16 cellular contexts compared by ENCODE assay signal in genomic region chr7:23341846-23342598, GRCh38.
"Had no signal": no experiment of that assay in that cellular context is flagged by ENCODE, and none has a peak within 500 bp of the region (broad histone marks: within the 10 kb centered on the region; RNA-seq: fewer than 3 reads in every experiment).

No MANE protein-coding gene starts in this region.

- H3K4me3 Mint-ChIP-seq: activated naive CD4-positive, alpha-beta T cell treated with anti-CD3 and anti-CD28 coated beads, Interleukin-2, amount 10 ng/mL, durations not matched to agents 7 days and 5 days; stimulated activated naive CD8-positive, alpha-beta T cell treated with anti-CD3 and anti-CD28 coated beads, Interleukin-15, Interleukin-2, amounts not matched to agents 100 ng/mL and 50 ng/mL, for 24 hours; T-helper 17 cell had no signal

- H3K36me3 ChIP-seq: adrenal gland, gastrocnemius medialis, heart right ventricle, left lung, upper lobe of right lung had no signal

- H3K36me3 Mint-ChIP-seq: activated naive CD4-positive, alpha-beta T cell treated with anti-CD3 and anti-CD28 coated beads, Interleukin-2, amount 10 ng/mL, durations not matched to agents 7 days and 5 days had no signal

- H3K9me3 Mint-ChIP-seq: activated naive CD4-positive, alpha-beta T cell treated with anti-CD3 and anti-CD28 coated beads, Interleukin-2, amount 10 ng/mL, durations not matched to agents 7 days and 5 days; activated T-helper 2 cell treated with anti-CD3 and anti-CD28 coated beads, Interferon-gamma antibody, Interleukin-2, Interleukin-4, amounts not matched to agents 10 μg/mL and 5 μg/mL and 100 μg/mL, durations not matched to agents 14 hours and 24 hours and 36 hours; stimulated activated naive CD8-positive, alpha-beta T cell treated with anti-CD3 and anti-CD28 coated beads, Interleukin-15, Interleukin-2, amounts not matched to agents 100 ng/mL and 50 ng/mL, for 24 hours had no signal

- H3K4me3 ChIP-seq: adrenal gland, gastrocnemius medialis, heart right ventricle, left lung, upper lobe of right lung had no signal

- ATAC-seq: gastrocnemius medialis, heart right ventricle, left lung, T-helper 17 cell, upper lobe of right lung had no signal

- H3K27ac ChIP-seq: adrenal gland, gastrocnemius medialis, heart right ventricle, left lung, upper lobe of right lung had no signal

- H3K4me1 ChIP-seq: adrenal gland, gastrocnemius medialis, upper lobe of right lung had no signal

- H3K27ac Mint-ChIP-seq: activated naive CD4-positive, alpha-beta T cell treated with anti-CD3 and anti-CD28 coated beads, Interleukin-2, amount 10 ng/mL, durations not matched to agents 7 days and 5 days; activated T-helper 2 cell treated with anti-CD3 and anti-CD28 coated beads, Interferon-gamma antibody, Interleukin-2, Interleukin-4, amounts not matched to agents 10 μg/mL and 5 μg/mL and 100 μg/mL, durations not matched to agents 14 hours and 24 hours and 36 hours; stimulated activated naive CD8-positive, alpha-beta T cell treated with anti-CD3 and anti-CD28 coated beads, Interleukin-15, Interleukin-2, amounts not matched to agents 100 ng/mL and 50 ng/mL, for 24 hours; T-helper 17 cell had no signal

- DNase-seq: activated CD4-positive, CD25-positive, alpha-beta regulatory T cell; activated naive CD4-positive, alpha-beta T cell treated with anti-CD3 and anti-CD28 coated beads, Interleukin-2, amount 10 ng/mL, durations not matched to agents 7 days and 5 days; adrenal gland; central memory CD4-positive, alpha-beta T cell; effector memory CD4-positive, alpha-beta T cell; erythroblast; gastrocnemius medialis; heart right ventricle; islet precursor cell; left lung; stimulated activated CD4-positive, alpha-beta T cell treated with anti-CD3 and anti-CD28 coated beads, Interleukin-4, amount 100 ng/mL, for 1 hour; stimulated activated CD8-positive, alpha-beta memory T cell treated with anti-CD3 and anti-CD28 coated beads, Interleukin-4, amount 100 ng/mL, for 48 hours; T-helper 17 cell; upper lobe of right lung had no signal

- H3K27me3 ChIP-seq: adrenal gland, gastrocnemius medialis, left lung, upper lobe of right lung had no signal

- H3K9me3 ChIP-seq: adrenal gland, gastrocnemius medialis, left lung, upper lobe of right lung had no signal
